8 cellular contexts compared by ENCODE assay signal in genomic region chr1:231421616-231421970, GRCh38. TPM values are rescaled to one million over a fixed set of nuclear protein-coding genes. Genes with fewer than 3 reads are reported as not detected.
DNase-seq lines count a peak whose midpoint lies in the region; ATAC-seq and TF ChIP-seq lines count a peak whose summit lies in the region.

No MANE protein-coding gene starts in this region.

- H3K36me3 ChIP-seq in stomach smooth muscle (ENCODE audit: control insufficient read depth in 2 of 2, insufficient read depth in 2 of 2, low read length in 2 of 2) = no peaks in the 10 kb centered on the region

- peak overlapping the region; percentile 66 to 81 for H3K9ac ChIP-seq in stomach smooth muscle (ENCODE audit: low read length in 2 of 2)

- H3K4me1 ChIP-seq in stomach smooth muscle (ENCODE audit: control insufficient read depth, insufficient read depth, low read length) = no peaks in the 10 kb centered on the region

- no peaks in the 10 kb centered on the region for H3K9me3 ChIP-seq in stomach smooth muscle (ENCODE audit: control insufficient read depth in 2 of 2, low read length in 2 of 2)

- intact Hi-C loops in dorsolateral prefrontal cortex (cut with DNase I) = loop anchor here (5.0 kb wide), 3 partner anchors 54 to 179 kb away; partner anchors contain the start of gene GNPAT (in 1 of the 2)

- H3K4me3 ChIP-seq in dorsolateral prefrontal cortex (peak overlapping the region; percentile 59 to 96 (median 83)), stomach smooth muscle (ENCODE audit: low read length in 2 of 2) (peak overlapping the region; percentile 87 to 95)

- TF ChIP-seq CTCF in dorsolateral prefrontal cortex (IDR thresholded peaks at IDR 0.05 in 54 of 56, conservative IDR thresholded peaks at IDR 0.05 in 2 of 56; ENCODE audit: low read depth in 1 of 56, partially characterized antibody in 56 of 56) = no peak

- H3K27me3 ChIP-seq in dorsolateral prefrontal cortex (no peaks in the 10 kb centered on the region), stomach smooth muscle (ENCODE audit: control insufficient read depth in 1 of 2, insufficient read depth in 2 of 2, low read length in 2 of 2) (no peaks in the 10 kb centered on the region)

- DNase-seq in COLO668 (lab: John Stamatoyannopoulos, UW; ENCODE audit: unreplicated experiment) (peak; percentile 87), T-helper 2 cell (peak in 4 of 5 experiments; percentile 21 to 67 (median 31)), dorsolateral prefrontal cortex (peak in 6 of 10 donors; percentile 10 to 68 (median 32)), lung microvascular endothelial cell (ENCODE audit: low read depth in 2 of 2) (peak; percentile 70 to 72), NCI-H1048 (lab: John Stamatoyannopoulos, UW) (no peak)

- ATAC-seq in GM19324 (IDR thresholded peaks at IDR 0.05; ENCODE audit: low FRiP score, unreplicated experiment) (peak; percentile 33), HG03378 (IDR thresholded peaks at IDR 0.05; ENCODE audit: unreplicated experiment) (peak; percentile 23)

- H3K27ac ChIP-seq in dorsolateral prefrontal cortex (peak overlapping the region; percentile 73 to 99 (median 96)), stomach smooth muscle (ENCODE audit: low read length) (peak overlapping the region; percentile 69)

RNA-seq across cellular contexts. Expression of gene EGLN1, which starts 0.5 kb away (rescaled TPM):
- total RNA-seq in dorsolateral prefrontal cortex (10 to 100 TPM; 28.2 to 54.6 (median 39.0) TPM), lung microvascular endothelial cell (48.8 and 71.6 TPM in 2 replicates)
